Comparison of ENCODE assay signal across 4 cellular contexts in genomic region chr11:18189476-18190245, GRCh38. TPM values are rescaled to one million over a fixed set of nuclear protein-coding genes. Genes with fewer than 3 reads are reported as not detected.
"Had no signal": no experiment of that assay in that cellular context is flagged by ENCODE, and none has a peak within 500 bp of the region (broad histone marks: within the 10 kb centered on the region; RNA-seq: fewer than 3 reads in every experiment).

No MANE protein-coding gene starts in this region.

RNA-seq across cellular contexts. Expression of gene MRGPRX4, which starts 17.0 kb away (rescaled TPM):
- total RNA-seq: LHCN-M2, M059J, MCF 10A, NCI-H460 had no signal

RNA-seq across cellular contexts. Expression of gene SAA4, which starts 46.9 kb away (rescaled TPM):
- total RNA-seq: LHCN-M2, M059J, MCF 10A, NCI-H460 had no signal

RNA-seq across cellular contexts. Expression of gene MRGPRX3, which starts 57.3 kb away (rescaled TPM):
- total RNA-seq: LHCN-M2, M059J had no signal

RNA-seq across cellular contexts. Expression of gene SAA2, which starts 58.8 kb away (rescaled TPM):
- total RNA-seq: LHCN-M2, NCI-H460 had no signal
